Comparison of ENCODE assay signal across 8 cellular contexts in the genomic region with DNA sequence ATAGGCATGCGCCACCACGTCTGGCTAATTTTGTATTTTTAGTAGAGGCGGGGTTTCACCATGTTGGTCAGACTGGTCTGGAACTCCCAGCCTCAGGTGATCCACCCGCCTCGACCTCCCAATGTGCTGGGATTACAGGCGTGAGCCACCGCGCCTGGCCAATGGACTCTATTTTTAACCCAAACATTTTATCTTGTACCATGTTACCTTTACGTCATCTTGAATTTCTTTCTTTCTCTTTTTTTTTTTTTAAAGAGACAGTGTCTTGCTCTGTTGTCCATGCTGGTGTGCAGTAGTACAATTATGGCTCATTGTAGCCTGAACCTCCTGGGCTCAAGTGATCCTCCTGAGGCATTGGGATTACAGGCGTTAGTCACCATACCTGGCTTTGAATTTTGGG. TPM values are rescaled to one million over a fixed set of nuclear protein-coding genes. Genes with fewer than 3 reads are reported as not detected.
A peak's percentile ranks its signal among the peaks of the same experiment; 100 is the strongest.
DNase-seq lines count a peak whose midpoint lies in the region; TF ChIP-seq lines count a peak whose summit lies in the region.
"Not testable (repeated sequence)": the region's sequence is repeated elsewhere in the genome, so short reads cannot be mapped to it uniquely, and the experiment has no call there.

No MANE protein-coding gene starts in this region.

- not testable (repeated sequence) for H3K4ac ChIP-seq in H9 (ENCODE audit: low read depth, low read length)

- CTCF ChIA-PET in Caco-2 (lab: Charles Lee), result interaction anchor here (2.0 kb wide), 1 partner anchor 67 kb away, joined by 8 read pairs; no protein-coding TSS in a partner anchor

- not testable (repeated sequence) for H3K9me3 Mint-ChIP-seq in Caco-2 (ENCODE audit: unreplicated experiment); H9

- H4K5ac ChIP-seq in H9 (ENCODE audit: insufficient read length, low read depth, low read length), result not testable (repeated sequence)

- H2AFZ ChIP-seq in H9 (ENCODE audit: low read length); hepatocyte: not testable (repeated sequence)

- not testable (repeated sequence) for H3K27ac ChIP-seq in H9 (ENCODE audit: insufficient read length, low read depth, low read length); spleen
- peak overlapping the region; percentile 60 for H3K27ac ChIP-seq in hepatocyte
- H3K27ac ChIP-seq in mesodermal cell (ENCODE audit: low read depth, low read length, severe bottlenecking), result peak overlapping the region; percentile 66

- not testable (repeated sequence) for H3K56ac ChIP-seq in H9 (ENCODE audit: insufficient read length, low read depth, low read length)

- not testable (repeated sequence) for H4K91ac ChIP-seq in H9 (ENCODE audit: insufficient read length, low read depth, low read length)

- WGBS in H9 (ENCODE audit: extremely low coverage, insufficient read length, low lambda C conversion rate), result no CpG with 5 or more reads among the region's 10 CpGs
- 81% methylated on average over 10 of the region's 10 CpGs for WGBS in hepatocyte (ENCODE audit: low lambda C conversion rate, missing lambda C conversion rate)
- WGBS in mesodermal cell (ENCODE audit: insufficient coverage in 2 of 2), 2 experiments, result 92 to 97% methylated on average over 7 to 9 of the region's 10 CpGs
- 90 to 96% (median 95%) methylated on average over 10 of the region's 10 CpGs for WGBS in spleen, 5 donors

- not testable (repeated sequence) for H2BK20ac ChIP-seq in H9 (ENCODE audit: low read depth, low read length, poor library complexity, severe bottlenecking)

- not testable (repeated sequence) for H4K20me1 ChIP-seq in H9 (ENCODE audit: control insufficient read depth, insufficient read depth, insufficient read length); hepatocyte (ENCODE audit: insufficient read depth, poor library complexity, severe bottlenecking)

- not testable (repeated sequence) for H3K4me2 ChIP-seq in H9 (ENCODE audit: insufficient read depth, insufficient read length, low read length); hepatocyte

- H2BK5ac ChIP-seq in H9 (ENCODE audit: insufficient read length, low read length), result not testable (repeated sequence)

- TF ChIP-seq CTCF in Caco-2 (IDR thresholded peaks at IDR 0.05; ENCODE audit: insufficient read depth in 1 of 2, low read depth in 1 of 2, low read length in 1 of 2, severe bottlenecking in 1 of 2, unreplicated experiment in 1 of 2); H9 (conservative IDR thresholded peaks at IDR 0.05); fibroblast of villous mesenchyme (IDR thresholded peaks at IDR 0.05; ENCODE audit: insufficient read depth, low read depth, low read length); hepatocyte (IDR thresholded peaks at IDR 0.05; ENCODE audit: poor library complexity); spleen (IDR thresholded peaks at IDR 0.05 in 8 of 11, conservative IDR thresholded peaks at IDR 0.05 in 3 of 11): not testable (repeated sequence)

- not testable (repeated sequence) for H3K4me3 ChIP-seq in Caco-2 (ENCODE audit: low read depth, low read length); fibroblast of villous mesenchyme (ENCODE audit: low read depth, low read length); hepatocyte; mesodermal cell (ENCODE audit: extremely low read depth, insufficient read depth, low read length, poor library complexity, severe bottlenecking); spleen

- intact Hi-C loops in Caco-2 (cut with micrococcal nuclease; ENCODE audit: unreplicated experiment), result loop anchor here (2.0 kb wide), 1 partner anchor 103 kb away; the partner anchor contains the start of gene CCAR1
- intact Hi-C loops in spleen (cut with DNase I; ENCODE audit: low total_unique reads), result not testable (repeated sequence)

- H3K14ac ChIP-seq in H9 (ENCODE audit: insufficient read depth, low read length), result not testable (repeated sequence)

- H3K36me3 Mint-ChIP-seq in Caco-2 (ENCODE audit: insufficient read depth, unreplicated experiment), result peaks cover 31% of the 10 kb centered on the region
- peaks cover 4 to 33% (median 11%) of the 10 kb centered on the region in 3 experiments; a peak in 6 of 7 replicates for H3K36me3 Mint-ChIP-seq in H9 (ENCODE audit: insufficient read depth in 1 of 3, low read depth in 3 of 3)

- H3K9ac ChIP-seq in H9 (ENCODE audit: extremely low read depth, insufficient read length, low read length), result not testable (repeated sequence)

- BruUV-seq in Caco-2 (replicated peaks; lab: Mats Ljungman, UMichigan), result not testable (repeated sequence)

- not testable (repeated sequence) for H3K9me3 ChIP-seq in Caco-2; H9 (ENCODE audit: control insufficient read depth, low read depth, low read length); hepatocyte (ENCODE audit: low read depth); mesodermal cell (ENCODE audit: control insufficient read depth, low read length); spleen

- not testable (repeated sequence) for H3K79me2 ChIP-seq in H9 (ENCODE audit: insufficient read depth, low read length)
- H3K79me2 ChIP-seq in hepatocyte, result peaks cover 19% of the 10 kb centered on the region

- H3K4me1 Mint-ChIP-seq in Caco-2 (ENCODE audit: low read depth, unreplicated experiment) (peaks cover 30% of the 10 kb centered on the region), H9 (peaks cover 10 to 13% of the 10 kb centered on the region in 2 experiments)

- not testable (repeated sequence) for H3K18ac ChIP-seq in H9 (ENCODE audit: insufficient read length, low read depth, low read length)

- DNase-seq in Caco-2, result peak; percentile 38 to 68
- not testable (repeated sequence) for DNase-seq in H9; hepatocyte (ENCODE audit: low spot score)
- DNase-seq in NCI-H226, result peak; percentile 58
- peak; percentile 69 for DNase-seq in amniotic epithelial cell (ENCODE audit: low read depth)
- peak; percentile 30 for DNase-seq in fibroblast of villous mesenchyme (ENCODE audit: low read depth)
- peak; percentile 36 for DNase-seq in spleen

- H2BK120ac ChIP-seq in H9 (ENCODE audit: low read depth, low read length, poor library complexity, severe bottlenecking), result not testable (repeated sequence)

- H3K27me3 ChIP-seq in Caco-2 (replicated peaks; ENCODE audit: control insufficient read depth, insufficient read depth, low read length); H9 (ENCODE audit: insufficient read depth, low read length); hepatocyte; spleen (replicated peaks in 1 of 7): not testable (repeated sequence)

- H3K27ac Mint-ChIP-seq in Caco-2 (ENCODE audit: unreplicated experiment), result peak overlapping the region; percentile 88
- H3K27ac Mint-ChIP-seq in H9, result peak overlapping the region in 2 of 3 experiments; percentile 39 to 77; a peak in 2 of 7 replicates

- H3T11ph ChIP-seq in H9 (ENCODE audit: low read length), result not testable (repeated sequence)

- not testable (repeated sequence) for H3K23ac ChIP-seq in H9 (ENCODE audit: insufficient read length, low read depth, low read length)

- H3K27me3 Mint-ChIP-seq in Caco-2 (ENCODE audit: insufficient read depth, unreplicated experiment); H9 (ENCODE audit: low read depth): not testable (repeated sequence)

- not testable (repeated sequence) for H3K36me3 ChIP-seq in Caco-2 (ENCODE audit: control insufficient read depth, insufficient read depth, low read length); hepatocyte (replicated peaks; ENCODE audit: insufficient read depth, low read depth); spleen
- H3K36me3 ChIP-seq in mesodermal cell (ENCODE audit: control insufficient read depth, insufficient read depth, low read length), result peaks cover 45% of the 10 kb centered on the region

- TF ChIP-seq POLR2A in spleen (IDR thresholded peaks at IDR 0.05), result not testable (repeated sequence)

- H2BK12ac ChIP-seq in H9 (ENCODE audit: insufficient read length, low read depth, low read length), result not testable (repeated sequence)

- not testable (repeated sequence) for H3K79me1 ChIP-seq in H9 (ENCODE audit: insufficient read depth, low read depth, low read length, poor library complexity, severe bottlenecking)

- POLR2A ChIA-PET in Caco-2 (lab: Charles Lee), result interaction anchor here (1.1 to 1.4 kb wide), 2 partner anchors 18 to 104 kb away, joined by 3 to 5 read pairs; no protein-coding TSS in a partner anchor

- H2BK15ac ChIP-seq in H9 (ENCODE audit: low read depth, low read length), result not testable (repeated sequence)

- H2AK5ac ChIP-seq in H9 (ENCODE audit: insufficient read length, low read length), result not testable (repeated sequence)

- not testable (repeated sequence) for H4K8ac ChIP-seq in H9 (replicated peaks; ENCODE audit: insufficient read length, low read depth, low read length)

- H3K4me1 ChIP-seq in Caco-2 (peaks cover 37% of the 10 kb centered on the region), mesodermal cell (ENCODE audit: control insufficient read depth, insufficient read depth, low read length, poor library complexity, severe bottlenecking) (peaks cover 12% of the 10 kb centered on the region)
- not testable (repeated sequence) for H3K4me1 ChIP-seq in H9 (ENCODE audit: insufficient read depth, low read length); hepatocyte (ENCODE audit: insufficient read depth); spleen

- peak overlapping the region; percentile 64 for H3K4me3 Mint-ChIP-seq in Caco-2 (ENCODE audit: unreplicated experiment)
- not testable (repeated sequence) for H3K4me3 Mint-ChIP-seq in H9

- H3K9me2 ChIP-seq in hepatocyte (replicated peaks; ENCODE audit: insufficient read depth), result not testable (repeated sequence)

- H3K23me2 ChIP-seq in H9 (ENCODE audit: insufficient read length, low read depth, low read length, poor library complexity, severe bottlenecking), result not testable (repeated sequence)

RNA-seq across cellular contexts. Expression of gene TET1, which starts 57.5 kb away (rescaled TPM):
- total RNA-seq in Caco-2 (2022) (18.6 and 19.1 TPM in 2 replicates), H9 (2021) (52.1 and 53.4 TPM in 2 replicates), fibroblast of villous mesenchyme (8.4 and 9.5 TPM in 2 replicates), hepatocyte (10.4 and 13.6 TPM in 2 replicates), spleen (1 to 10 TPM; 1.6 to 3.1 (median 2.5) TPM)
- polyA plus RNA-seq in hepatocyte (2.4 and 3.2 TPM in 2 replicates), spleen (under 1 TPM; 0.04 to 0.16 (median 0.15) TPM)
- 15.6 TPM for polyA plus RNA-seq in mesodermal cell (2013, experiment 1 of 2)
- polyA plus RNA-seq in mesodermal cell (2013, experiment 2 of 2), result 15.5 TPM
